In the genomic region with DNA sequence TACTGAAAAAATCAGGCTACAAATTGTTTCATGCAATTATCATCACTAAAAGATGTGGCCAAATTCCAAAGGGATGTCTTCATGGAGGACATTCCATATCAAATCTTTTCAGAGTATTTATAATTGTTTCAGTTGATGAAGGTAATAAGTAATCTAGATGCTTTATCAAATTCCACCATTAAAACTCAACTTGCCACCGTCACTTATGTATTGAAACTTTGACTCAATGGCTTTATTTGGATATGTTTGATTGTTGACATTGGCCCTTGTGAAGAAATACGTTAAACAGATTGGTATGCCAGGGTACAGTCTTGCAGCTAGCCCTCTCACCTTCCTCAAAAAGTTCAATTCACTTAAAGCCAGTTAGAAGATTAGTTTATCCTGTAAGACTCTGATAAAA, we compare ENCODE assay signal across 31 cellular contexts. TPM values are rescaled to one million over a fixed set of nuclear protein-coding genes. Genes with fewer than 3 reads are reported as not detected.
"Had no signal": no experiment of that assay in that cellular context is flagged by ENCODE, and none has a peak within 500 bp of the region (broad histone marks: within the 10 kb centered on the region; RNA-seq: fewer than 3 reads in every experiment).

No MANE protein-coding gene starts in this region.

- H3K27ac ChIP-seq: adrenal gland, ascending aorta, breast epithelium, epithelial cell of prostate, esophagus squamous epithelium, gastroesophageal sphincter, neutrophil, ovary, right lobe of liver, thoracic aorta, uterus, WERI-Rb-1 had no signal

- H3K4me3 ChIP-seq: adrenal gland, ascending aorta, breast epithelium, esophagus squamous epithelium, gastroesophageal sphincter, ovary, right lobe of liver, thoracic aorta, uterus had no signal

- ATAC-seq: activated CD4-positive, CD25-positive, alpha-beta regulatory T cell treated with anti-CD3 and anti-CD28 coated beads, Interleukin-2, amount 50 U/mL, for 24 hours; gastroesophageal sphincter; right lobe of liver; stimulated activated effector memory CD8-positive, alpha-beta T cell treated with anti-CD3 and anti-CD28 coated beads, Interleukin-12 subunit alpha, Interleukin-12 subunit beta, amount 100 ng/mL, for 72 hours had no signal

- H3K4me1 ChIP-seq: adrenal gland, ascending aorta, breast epithelium, esophagus squamous epithelium, gastroesophageal sphincter, uterus had no signal

- DNase-seq: activated CD4-positive, alpha-beta T cell treated with anti-CD3 and anti-CD28 coated beads for 48 hours; activated CD4-positive, alpha-beta T cell treated with anti-CD3 and anti-CD28 coated beads, Interleukin-2, amount 50 U/mL, for 48 hours; activated CD8-positive, alpha-beta memory T cell treated with anti-CD3 and anti-CD28 coated beads for 24 hours; activated effector memory CD4-positive, alpha-beta T cell treated with Interleukin-2 at 50 U/mL for 16 hours; activated naive CD4-positive, alpha-beta T cell treated with Interleukin-2 at 50 U/mL for 16 hours; adrenal gland; central memory CD4-positive, alpha-beta T cell; effector CD4-positive, alpha-beta T cell; esophagus squamous epithelium; head of caudate nucleus; hypothalamus; immature natural killer cell; naive B cell; nephron progenitor cell; ovary; right lobe of liver; small intestine; stimulated activated CD4-positive, alpha-beta T cell treated with anti-CD3 and anti-CD28 coated beads, Interleukin-4, amount 100 ng/mL, for 24 hours; T-helper 9 cell; trophoblast cell; uterus; WERI-Rb-1 had no signal

- FAIRE-seq: small intestine had no signal

- H3K36me3 ChIP-seq: adrenal gland, ascending aorta, breast epithelium, esophagus squamous epithelium, gastroesophageal sphincter, neutrophil, ovary, right lobe of liver, thoracic aorta, uterus, WERI-Rb-1 had no signal

- H3K9me3 ChIP-seq: adrenal gland, ascending aorta, breast epithelium, esophagus squamous epithelium, gastroesophageal sphincter, neutrophil, ovary, right lobe of liver, thoracic aorta, uterus had no signal

- H3K27me3 ChIP-seq: adrenal gland, ascending aorta, breast epithelium, esophagus squamous epithelium, gastroesophageal sphincter, neutrophil, ovary, right lobe of liver, uterus had no signal

RNA-seq across cellular contexts. Expression of a gene that starts 32.2 kb away (rescaled TPM):
- total RNA-seq: T-helper 1 cell treated with Interleukin-12 subunit alpha and Interleukin-12 subunit beta and Interleukin-4 antibody, amounts not matched to agents 30 ng/mL and 1 ng/mL, for 36 hours had no signal
- polyA plus RNA-seq: immature natural killer cell had no signal
